Comparison of ENCODE assay signal across 20 cellular contexts in the genomic region with DNA sequence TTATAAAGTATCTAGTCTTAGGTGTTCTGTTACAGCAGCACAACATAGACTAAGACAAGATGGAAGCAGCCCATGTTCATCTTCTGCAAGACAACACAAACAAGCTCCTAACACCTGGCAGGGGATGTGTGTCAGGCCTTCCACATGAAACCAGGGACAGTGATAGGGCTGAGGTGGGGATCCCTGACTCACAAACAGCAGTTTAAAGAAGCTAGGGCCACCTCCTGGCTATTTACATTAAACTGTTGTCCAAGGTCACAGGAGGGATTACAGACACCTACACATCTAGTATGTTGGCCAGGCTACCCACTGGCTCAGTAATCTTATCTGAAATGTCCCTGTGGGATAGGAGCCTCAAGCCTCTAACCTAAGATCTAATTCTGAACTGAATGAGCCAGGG.
"Had no signal": no experiment of that assay in that cellular context is flagged by ENCODE, and none has a peak within 500 bp of the region (broad histone marks: within the 10 kb centered on the region; RNA-seq: fewer than 3 reads in every experiment).

No MANE protein-coding gene starts in this region.

- H3K27ac ChIP-seq: foreskin keratinocyte, parathyroid adenoma, psoas muscle, testis, tibial nerve, upper lobe of right lung, vagina had no signal

- H3K36me3 ChIP-seq: tibial nerve, upper lobe of right lung, vagina had no signal

- H3K79me2 ChIP-seq: parathyroid adenoma had no signal

- H3K4me3 Mint-ChIP-seq: dendritic cell treated with granulocyte-macrophage colony-stimulating factor and Interleukin-4, amounts not matched to agents 40 ng/mL and 50 ng/mL, for 4 days; nephron progenitor cell; stimulated activated naive B cell treated with anti-CD40 and anti-IgM and Interleukin-4, amounts not matched to agents 10 μg/mL and 1 μg/mL and 100 μg/mL, for 72 hours; stimulated activated naive CD8-positive, alpha-beta T cell treated with anti-CD3 and anti-CD28 coated beads, Interleukin-15, amount 100 ng/mL, for 72 hours had no signal

- H3K27ac Mint-ChIP-seq: dendritic cell treated with granulocyte-macrophage colony-stimulating factor and Interleukin-4, amounts not matched to agents 40 ng/mL and 50 ng/mL, for 4 days; naive B cell; nephron progenitor cell; stimulated activated naive B cell treated with anti-CD40 and anti-IgM and Interleukin-4, amounts not matched to agents 10 μg/mL and 1 μg/mL and 100 μg/mL, for 72 hours; stimulated activated naive CD8-positive, alpha-beta T cell treated with anti-CD3 and anti-CD28 coated beads, Interleukin-15, amount 100 ng/mL, for 72 hours had no signal

- DNase-seq: erythroblast; kidney; left cardiac atrium; left ventricle myocardium superior; naive B cell; nephron progenitor cell; psoas muscle; retina; stimulated activated CD4-positive, alpha-beta T cell treated with anti-CD3 and anti-CD28 coated beads, Interleukin-4, amount 100 ng/mL, for 4 hours; stimulated activated naive B cell treated with anti-CD40 and anti-IgM and Interleukin-4, amounts not matched to agents 10 μg/mL and 1 μg/mL and 100 μg/mL, for 72 hours; stimulated activated naive CD8-positive, alpha-beta T cell treated with anti-CD3 and anti-CD28 coated beads, Interleukin-15, amount 100 ng/mL, for 72 hours; testis; upper lobe of right lung had no signal

- ATAC-seq: left cardiac atrium; left ventricle myocardium superior; psoas muscle; sciatic nerve; stimulated activated naive B cell treated with anti-CD40 and anti-IgM and Interleukin-4, amounts not matched to agents 10 μg/mL and 1 μg/mL and 100 μg/mL, for 72 hours; stimulated activated naive CD8-positive, alpha-beta T cell treated with anti-CD3 and anti-CD28 coated beads, Interleukin-15, amount 100 ng/mL, for 72 hours; upper lobe of right lung had no signal

- H3K9ac ChIP-seq: parathyroid adenoma had no signal

- H3K4me1 ChIP-seq: foreskin keratinocyte, parathyroid adenoma, psoas muscle, testis, tibial nerve, upper lobe of right lung, vagina had no signal

- H3K4me3 ChIP-seq: lung, psoas muscle, testis, tibial nerve, upper lobe of right lung, vagina had no signal

- H3K4me1 Mint-ChIP-seq: naive B cell; nephron progenitor cell; stimulated activated naive B cell treated with anti-CD40 and anti-IgM and Interleukin-4, amounts not matched to agents 10 μg/mL and 1 μg/mL and 100 μg/mL, for 72 hours had no signal

- H3K27me3 ChIP-seq: foreskin keratinocyte, testis, tibial nerve, upper lobe of right lung, vagina had no signal

- H3K36me3 Mint-ChIP-seq: stimulated activated naive B cell treated with anti-CD40 and anti-IgM and Interleukin-4, amounts not matched to agents 10 μg/mL and 1 μg/mL and 100 μg/mL, for 72 hours had no signal
